In genomic region chr19:51695088-51695487, GRCh38 we compare ENCODE assay signal across 23 cellular contexts. TPM values are rescaled to one million over a fixed set of nuclear protein-coding genes. Genes with fewer than 3 reads are reported as not detected.
"Had no signal": no experiment of that assay in that cellular context is flagged by ENCODE, and none has a peak within 500 bp of the region (broad histone marks: within the 10 kb centered on the region; RNA-seq: fewer than 3 reads in every experiment).

No MANE protein-coding gene starts in this region.

- H3K4me1 ChIP-seq: pancreas, psoas muscle had no signal

- H3K27me3 ChIP-seq: pancreas, thyroid gland had no signal

- ATAC-seq: activated T-cell treated with anti-CD3 and anti-CD28 coated beads, Interleukin-2, amount 50 U/mL, for 4 hours; lower lobe of right lung; naive thymus-derived CD4-positive, alpha-beta T cell; pancreas; psoas muscle; right cardiac atrium; stimulated activated naive CD8-positive, alpha-beta T cell treated with anti-CD3 and anti-CD28 coated beads, Interleukin-15, Interleukin-2, amounts not matched to agents 100 U/mL and 50 U/mL, for 24 hours; WTC11 had no signal

- H3K9me3 Mint-ChIP-seq: activated naive CD4-positive, alpha-beta T cell treated with anti-CD3 and anti-CD28 coated beads for 36 hours; activated T-cell treated with anti-CD3 and anti-CD28 coated beads, Interleukin-2, amount 50 U/mL, for 4 hours; activated T-helper 2 cell treated with anti-CD3 and anti-CD28 coated beads, Interferon-gamma antibody, Interleukin-2, Interleukin-4, amounts not matched to agents 10 μg/mL and 5 μg/mL and 100 μg/mL, durations not matched to agents 14 hours and 24 hours and 36 hours; endodermal cell; WTC11 had no signal

- H3K9me3 ChIP-seq: lower lobe of right lung, pancreas, psoas muscle, thyroid gland had no signal

- H3K27ac ChIP-seq: lower lobe of right lung, pancreas, psoas muscle, thyroid gland had no signal

- H3K4me3 Mint-ChIP-seq: activated naive CD4-positive, alpha-beta T cell treated with anti-CD3 and anti-CD28 coated beads for 36 hours; activated naive CD8-positive, alpha-beta T cell treated with anti-CD3 and anti-CD28 coated beads, Interleukin-2, amount 10 ng/mL, durations not matched to agents 7 days and 5 days; activated T-cell treated with anti-CD3 and anti-CD28 coated beads, Interleukin-2, amount 50 U/mL, for 4 hours; endodermal cell; naive thymus-derived CD4-positive, alpha-beta T cell; WTC11 had no signal

- H3K36me3 Mint-ChIP-seq: activated naive CD8-positive, alpha-beta T cell treated with anti-CD3 and anti-CD28 coated beads, Interleukin-2, amount 10 ng/mL, durations not matched to agents 7 days and 5 days had no signal

- H3K4me1 Mint-ChIP-seq: activated naive CD8-positive, alpha-beta T cell treated with anti-CD3 and anti-CD28 coated beads, Interleukin-2, amount 10 ng/mL, durations not matched to agents 7 days and 5 days had no signal

- DNase-seq: activated CD8-positive, alpha-beta memory T cell treated with anti-CD3 and anti-CD28 coated beads, Interleukin-2, amount 50 U/mL, for 48 hours; activated naive CD4-positive, alpha-beta T cell treated with anti-CD3 and anti-CD28 coated beads for 36 hours; activated naive CD8-positive, alpha-beta T cell treated with anti-CD3 and anti-CD28 coated beads, Interleukin-2, amount 10 ng/mL, durations not matched to agents 7 days and 5 days; activated T-cell treated with anti-CD3 and anti-CD28 coated beads, Interleukin-2, amount 50 U/mL, for 4 hours; amniotic stem cell; cerebellar nuclear complex; cortex of kidney; endodermal cell; foreskin melanocyte; kidney; lower lobe of right lung; naive thymus-derived CD4-positive, alpha-beta T cell; pancreas; psoas muscle; right cardiac atrium; stimulated activated CD4-positive, alpha-beta T cell treated with anti-CD3 and anti-CD28 coated beads, Interleukin-4, amount 100 ng/mL, for 24 hours; stimulated activated naive CD8-positive, alpha-beta T cell treated with anti-CD3 and anti-CD28 coated beads, Interleukin-15, Interleukin-2, amounts not matched to agents 100 U/mL and 50 U/mL, for 24 hours; substantia nigra; thyroid gland had no signal

- H3K4me3 ChIP-seq: lower lobe of right lung, pancreas, psoas muscle, thyroid gland had no signal

- H3K27ac Mint-ChIP-seq: activated naive CD4-positive, alpha-beta T cell treated with anti-CD3 and anti-CD28 coated beads for 36 hours; activated naive CD8-positive, alpha-beta T cell treated with anti-CD3 and anti-CD28 coated beads, Interleukin-2, amount 10 ng/mL, durations not matched to agents 7 days and 5 days; activated T-helper 2 cell treated with anti-CD3 and anti-CD28 coated beads, Interferon-gamma antibody, Interleukin-2, Interleukin-4, amounts not matched to agents 10 μg/mL and 5 μg/mL and 100 μg/mL, durations not matched to agents 14 hours and 24 hours and 36 hours; endodermal cell had no signal

- H3K36me3 ChIP-seq: pancreas had no signal

RNA-seq across cellular contexts. Expression of gene HAS1, which starts 28.7 kb away (rescaled TPM):
- total RNA-seq: activated CD8-positive, alpha-beta memory T cell treated with anti-CD3 and anti-CD28 coated beads for 36 hours; activated naive CD4-positive, alpha-beta T cell treated with anti-CD3 and anti-CD28 coated beads for 36 hours; activated naive CD8-positive, alpha-beta T cell treated with anti-CD3 and anti-CD28 coated beads, Interleukin-2, amount 10 ng/mL, durations not matched to agents 7 days and 5 days; activated T-cell treated with anti-CD3 and anti-CD28 coated beads, Interleukin-2, amount 50 U/mL, for 4 hours; activated T-helper 2 cell treated with anti-CD3 and anti-CD28 coated beads, Interferon-gamma antibody, Interleukin-2, Interleukin-4, amounts not matched to agents 10 μg/mL and 5 μg/mL and 100 μg/mL, durations not matched to agents 14 hours and 24 hours and 36 hours; kidney; lower lobe of right lung; naive thymus-derived CD4-positive, alpha-beta T cell had no signal

RNA-seq across cellular contexts. Expression of gene SIGLEC14, which starts 48.5 kb away (rescaled TPM):
- total RNA-seq: activated naive CD4-positive, alpha-beta T cell treated with anti-CD3 and anti-CD28 coated beads for 36 hours; activated T-cell treated with anti-CD3 and anti-CD28 coated beads, Interleukin-2, amount 50 U/mL, for 4 hours; activated T-helper 2 cell treated with anti-CD3 and anti-CD28 coated beads, Interferon-gamma antibody, Interleukin-2, Interleukin-4, amounts not matched to agents 10 μg/mL and 5 μg/mL and 100 μg/mL, durations not matched to agents 14 hours and 24 hours and 36 hours; endodermal cell; epithelial cell of proximal tubule; WTC11 had no signal

RNA-seq across cellular contexts. Expression of gene FPR1, which starts 56.6 kb away (rescaled TPM):
- total RNA-seq: activated CD8-positive, alpha-beta memory T cell treated with anti-CD3 and anti-CD28 coated beads for 36 hours; activated naive CD4-positive, alpha-beta T cell treated with anti-CD3 and anti-CD28 coated beads for 36 hours; activated naive CD8-positive, alpha-beta T cell treated with anti-CD3 and anti-CD28 coated beads, Interleukin-2, amount 10 ng/mL, durations not matched to agents 7 days and 5 days; activated T-cell treated with anti-CD3 and anti-CD28 coated beads, Interleukin-2, amount 50 U/mL, for 4 hours; activated T-helper 2 cell treated with anti-CD3 and anti-CD28 coated beads, Interferon-gamma antibody, Interleukin-2, Interleukin-4, amounts not matched to agents 10 μg/mL and 5 μg/mL and 100 μg/mL, durations not matched to agents 14 hours and 24 hours and 36 hours; endodermal cell; epithelial cell of proximal tubule had no signal
